Comparison of ENCODE assay signal across 1 cellular context in genomic region chr6:125302840-125303511, GRCh38.
TF ChIP-seq lines count a peak whose summit lies in the region.

No MANE protein-coding gene starts in this region.

TF ChIP-seq in GM12878, 131 proteins besides CTCF, POLR2A, EP300 and RAD21 (continued from another document):
- TF ChIP-seq ZBTB33 (IDR thresholded peaks at IDR 0.05) (no peak), RBBP5 (conservative IDR thresholded peaks at IDR 0.05) (no peak), ZBTB11 (CRISPR knock-in tag; IDR thresholded peaks at IDR 0.05) (no peak), CEBPB (IDR thresholded peaks at IDR 0.05; ENCODE audit: borderline replicate concordance in 1 of 2, low read depth in 2 of 2, low read length in 2 of 2) (no peak), FOXK2 (IDR thresholded peaks at IDR 0.05) (no peak)
- TF ChIP-seq, protein P1, sequence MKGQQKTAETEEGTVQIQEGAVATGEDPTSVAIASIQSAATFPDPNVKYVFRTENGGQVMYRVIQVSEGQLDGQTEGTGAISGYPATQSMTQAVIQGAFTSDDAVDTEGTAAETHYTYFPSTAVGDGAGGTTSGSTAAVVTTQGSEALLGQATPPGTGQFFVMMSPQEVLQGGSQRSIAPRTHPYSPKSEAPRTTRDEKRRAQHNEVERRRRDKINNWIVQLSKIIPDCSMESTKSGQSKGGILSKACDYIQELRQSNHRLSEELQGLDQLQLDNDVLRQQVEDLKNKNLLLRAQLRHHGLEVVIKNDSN (IDR thresholded peaks at IDR 0.05; ENCODE audit: borderline replicate concordance, extremely low read length, insufficient read depth, low read depth, low read length): no peak
